In genomic region chr19:54136864-54137113, GRCh38 we compare ENCODE assay signal across 1 cellular context.
TF ChIP-seq lines count a peak whose summit lies in the region.

No MANE protein-coding gene starts in this region.

TF ChIP-seq in IMR-90, 13 proteins besides CTCF, POLR2A, EP300 and RAD21 (continued from another document):
- TF ChIP-seq, protein P1, sequence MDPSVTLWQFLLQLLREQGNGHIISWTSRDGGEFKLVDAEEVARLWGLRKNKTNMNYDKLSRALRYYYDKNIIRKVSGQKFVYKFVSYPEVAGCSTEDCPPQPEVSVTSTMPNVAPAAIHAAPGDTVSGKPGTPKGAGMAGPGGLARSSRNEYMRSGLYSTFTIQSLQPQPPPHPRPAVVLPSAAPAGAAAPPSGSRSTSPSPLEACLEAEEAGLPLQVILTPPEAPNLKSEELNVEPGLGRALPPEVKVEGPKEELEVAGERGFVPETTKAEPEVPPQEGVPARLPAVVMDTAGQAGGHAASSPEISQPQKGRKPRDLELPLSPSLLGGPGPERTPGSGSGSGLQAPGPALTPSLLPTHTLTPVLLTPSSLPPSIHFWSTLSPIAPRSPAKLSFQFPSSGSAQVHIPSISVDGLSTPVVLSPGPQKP (IDR thresholded peaks at IDR 0.05; ENCODE audit: borderline replicate concordance, low read depth, low read length) = no peak
- no peak for TF ChIP-seq MXI1 (IDR thresholded peaks at IDR 0.05; ENCODE audit: borderline replicate concordance, low read depth, low read length)
- TF ChIP-seq MAFK (IDR thresholded peaks at IDR 0.05; ENCODE audit: low read depth, low read length) = no peak
- TF ChIP-seq CEBPB (IDR thresholded peaks at IDR 0.05; ENCODE audit: low read depth, low read length) = no peak
- TF ChIP-seq USF2 (IDR thresholded peaks at IDR 0.05; ENCODE audit: low read depth, low read length) = no peak
- no peak for TF ChIP-seq MAZ (IDR thresholded peaks at IDR 0.05; ENCODE audit: borderline replicate concordance, low read depth, low read length)
- TF ChIP-seq BHLHE40 (IDR thresholded peaks at IDR 0.05; ENCODE audit: low read depth, low read length) = no peak
- TF ChIP-seq SMC3 (IDR thresholded peaks at IDR 0.05; ENCODE audit: low read depth, low read length) = no peak
- no peak for TF ChIP-seq RFX5 (IDR thresholded peaks at IDR 0.05; ENCODE audit: low read depth, low read length)
- TF ChIP-seq NFE2L2 (IDR thresholded peaks at IDR 0.05; ENCODE audit: low read depth, low read length) = no peak
